In genomic region chr5:172162348-172162747, GRCh38 we compare ENCODE assay signal across 15 cellular contexts. TPM values are rescaled to one million over a fixed set of nuclear protein-coding genes. Genes with fewer than 3 reads are reported as not detected.
A peak's percentile ranks its signal among the peaks of the same experiment; 100 is the strongest.
DNase-seq lines count a peak whose midpoint lies in the region; ATAC-seq, FAIRE-seq and TF ChIP-seq lines count a peak whose summit lies in the region.
"Had no signal": no experiment of that assay in that cellular context is flagged by ENCODE, and none has a peak within 500 bp of the region (broad histone marks: within the 10 kb centered on the region; RNA-seq: fewer than 3 reads in every experiment).

No MANE protein-coding gene starts in this region.

- H3K9me3 ChIP-seq in K562 (replicated peaks; ENCODE audit: control insufficient read depth, insufficient read depth, low read depth, low read length) = no peaks in the 10 kb centered on the region
- H3K9me3 ChIP-seq: MG63 had no signal

- no peak for TF ChIP-seq POLR2A in K562 (conservative IDR thresholded peaks at IDR 0.05)

- H3K4me1 ChIP-seq in K562 (replicated peaks in 1 of 2; ENCODE audit: control insufficient read depth in 2 of 2, insufficient read depth in 2 of 2, low read length in 2 of 2) = peaks cover 0 to 7% of the 10 kb centered on the region in 2 experiments; a peak in 2 of 5 replicates

- no peak for FAIRE-seq in K562 (lab: Jason Lieb, UNC)
- FAIRE-seq: A204.1 had no signal

- H3K9ac ChIP-seq in K562 (ENCODE audit: insufficient read depth in 1 of 2, low read depth in 2 of 2, low read length in 2 of 2) = no peak overlapping the region; a peak in 1 of 4 replicates

- H3K4me2 ChIP-seq in K562 (ENCODE audit: insufficient read depth, low read length) = no peak overlapping the region

- H3K4me1 Mint-ChIP-seq in naive thymus-derived CD8-positive, alpha-beta T cell = peaks cover 37 to 86% (median 82%) of the 10 kb centered on the region in 4 donors

- H3K36me3 ChIP-seq in K562 (ENCODE audit: control insufficient read depth, insufficient read depth, low read length) = no peaks in the 10 kb centered on the region
- H3K36me3 ChIP-seq: MG63 had no signal

- no peak overlapping the region for H3K27ac ChIP-seq in K562 (ENCODE audit: extremely low read depth, low read depth, low read length)

- no peak overlapping the region for H2AFZ ChIP-seq in K562 (ENCODE audit: low read depth, low read length)

- in situ Hi-C loops in K562 (cut with MboI) = no loop called here

- peak overlapping the region in 7 of 10 donors; percentile 5 to 65 (median 47) for H3K4me3 Mint-ChIP-seq in naive thymus-derived CD8-positive, alpha-beta T cell

- no peaks in the 10 kb centered on the region for H3K9me3 Mint-ChIP-seq in naive thymus-derived CD8-positive, alpha-beta T cell

- peaks cover 0 to 57% (median 4%) of the 10 kb centered on the region in 3 donors for H3K36me3 Mint-ChIP-seq in naive thymus-derived CD8-positive, alpha-beta T cell

- H3K27me3 Mint-ChIP-seq in naive thymus-derived CD8-positive, alpha-beta T cell = no peaks in the 10 kb centered on the region

- intact Hi-C loops in K562 (cut with micrococcal nuclease) = no loop called here

- POLR2A ChIA-PET in K562 (lab: Yijun Ruan, JAX) = interaction anchor here (0.6 to 1.1 kb wide), 4 partner anchors 13 to 566 kb away, joined by 3 to 4 read pairs (median 4); no protein-coding TSS in a partner anchor
- POLR2A ChIA-PET in naive thymus-derived CD8-positive, alpha-beta T cell (lab: Charles Lee) = interaction anchor here (0.7 to 9.7 kb wide), 3 partner anchors 12 to 159 kb away, joined by 3 to 93 read pairs (median 17); partner anchors contain the start of gene STK10

- 0 out of 6 replicates have a peak, but pooled peaks of 1 of the 3 experiments have one; percentile 14 for TF ChIP-seq CTCF in K562 (IDR thresholded peaks at IDR 0.05 in 2 of 3, conservative IDR thresholded peaks at IDR 0.05 in 1 of 3; ENCODE audit: insufficient read depth in 2 of 3, low read depth in 1 of 3, low read length in 3 of 3)

- peaks cover 4% of the 10 kb centered on the region for H3K9me1 ChIP-seq in K562 (ENCODE audit: control insufficient read depth, insufficient read depth, low read length)

- no peaks in the 10 kb centered on the region for H3K79me2 ChIP-seq in K562 (ENCODE audit: control insufficient read depth, insufficient read depth, low read length)

- no peaks in the 10 kb centered on the region for H4K20me1 ChIP-seq in K562 (replicated peaks; ENCODE audit: control insufficient read depth, insufficient read depth, low read length)

- no peak overlapping the region for H3K4me3 ChIP-seq in K562
- H3K4me3 ChIP-seq: MG63 had no signal

- peak; percentile 12 to 23; a peak in 1 of 4 replicates for TF ChIP-seq RAD21 in K562 (CRISPR knock-in tag; conservative IDR thresholded peaks at IDR 0.05 in 1 of 2, IDR thresholded peaks at IDR 0.05 in 1 of 2)

- peak; percentile 43; the same call in 2 of the 3 replicates for ATAC-seq in K562
- no peak for ATAC-seq in naive thymus-derived CD8-positive, alpha-beta T cell

- 50% methylated on average over 1 of the region's 1 CpG for WGBS in K562 (ENCODE audit: insufficient coverage, low coverage, missing lambda C conversion rate)

- no TSS peak for BruUV-seq in K562 (replicated peaks; lab: Mats Ljungman, UMichigan)

- H3K27ac Mint-ChIP-seq in naive thymus-derived CD8-positive, alpha-beta T cell = peak overlapping the region in 9 of 10 donors; percentile 38 to 92 (median 83)

- DNase-seq in SIG-M5 treated with dmso at 0.1 percent for 504 hours (lab: John Stamatoyannopoulos, UW; ENCODE audit: unreplicated experiment) (peak; percentile 13), SIG-M5 (lab: John Stamatoyannopoulos, UW) (no peak), HT-29 (ENCODE audit: low spot score) (peak; percentile 30), K562 (ENCODE audit: extremely low read depth in 1 of 4, low spot score in 3 of 4) (no peak), NCI-H1694 (lab: John Stamatoyannopoulos, UW) (no peak), MV-4-11 (lab: John Stamatoyannopoulos, UW) (no peak), ureter (ENCODE audit: low spot score) (no peak)
- no peak for DNase-seq in naive thymus-derived CD8-positive, alpha-beta T cell
- DNase-seq: H7; MG63; NCI-H526; stimulated activated naive CD4-positive, alpha-beta T cell had no signal

- no peaks in the 10 kb centered on the region; a peak in 1 of 5 replicates for H3K27me3 ChIP-seq in K562 (ENCODE audit: control insufficient read depth in 2 of 2, insufficient read depth in 2 of 2, low read length in 2 of 2)
- H3K27me3 ChIP-seq: MG63 had no signal

- no peak for TF ChIP-seq EP300 in K562 (IDR thresholded peaks at IDR 0.05; ENCODE audit: low read length)

- CTCF ChIA-PET in K562 (lab: Yijun Ruan, JAX; ENCODE audit: low intra/inter-chr PET ratio) = no interaction called here

TF ChIP-seq in K562, 482 proteins besides CTCF, POLR2A, EP300 and RAD21:
- TF ChIP-seq ZNF124 (CRISPR knock-in tag; IDR thresholded peaks at IDR 0.05) = no peak
- no peak for TF ChIP-seq POLR2H (tag; IDR thresholded peaks at IDR 0.05; ENCODE audit: low read depth)
- TF ChIP-seq RCOR1 (IDR thresholded peaks at IDR 0.05; ENCODE audit: borderline replicate concordance in 1 of 2, low read depth in 2 of 2, low read length in 2 of 2) = 0 out of 4 replicates have a peak, but pooled peaks of 1 of the 2 experiments have one; percentile 38
- TF ChIP-seq TCF7 (IDR thresholded peaks at IDR 0.05; ENCODE audit: borderline replicate concordance) = no peak

RNA-seq across cellular contexts. Expression of gene STK10, which starts 25.7 kb away (rescaled TPM):
- 19.0 and 19.9 TPM in 2 replicates for total RNA-seq in HT-29 (2014; rRNA removed; shearing (Covaris generic))
- 22.0 and 33.0 TPM in 2 replicates for total RNA-seq in K562 (2011; cell fraction: chromatin; rRNA removed; ENCODE audit: low replicate concordance)
- total RNA-seq in K562 (2011; cell fraction: nucleolus; rRNA removed) = 15.5 and 16.7 TPM in 2 replicates
- total RNA-seq in K562 (2011; cell fraction: nucleoplasm; rRNA removed) = 14.1 and 17.8 TPM in 2 replicates
- total RNA-seq in K562 (2014; rRNA removed) (3.9 and 4.0 TPM in 2 replicates), K562 (2014; rRNA removed; fragmentation: Illumina TruSeq; extraction: Trizol) (1.8 and 2.4 TPM in 2 replicates), K562 (2015; rRNA removed; fragmentation: Illumina TruSeq; extraction: Trizol) (2.8 and 3.1 TPM in 2 replicates), K562 (2021) (6.7 and 7.5 TPM in 2 replicates), ureter (41.9 TPM)
- polyA plus RNA-seq in K562 (2011; rRNA removed) (1.5 and 2.3 TPM in 2 replicates), K562 (2014; fragmentation: Illumina TruSeq; extraction: Trizol) (3.3 TPM in 2 replicates), K562 (2014; fragmentation: Nextera tagmentation; extraction: Ambion mirVana) (under 1 TPM; 0.30 to 0.55 TPM), K562 (2014; rRNA removed) (1.9 and 3.2 TPM in 2 replicates)
- polyA plus RNA-seq in K562 (2011; cell fraction: cytosol; rRNA removed) = 1.4 and 2.8 TPM in 2 replicates
- 4.0 and 8.4 TPM in 2 replicates for polyA plus RNA-seq in K562 (2011; cell fraction: nucleus; rRNA removed)
- polyA plus RNA-seq in K562 (2012) = 2.9 and 3.3 TPM in 2 replicates
- 2.3 and 3.0 TPM in 2 replicates for polyA minus RNA-seq in K562 (2011; rRNA and poly(A)+ RNA removed)
- 1.1 and 7.0 TPM in 2 replicates for polyA minus RNA-seq in K562 (2011; cell fraction: cytosol; rRNA and poly(A)+ RNA removed)
- polyA minus RNA-seq in K562 (2011; cell fraction: nucleus; rRNA and poly(A)+ RNA removed) = 4.6 and 8.6 TPM in 2 replicates
- total RNA-seq in naive thymus-derived CD8-positive, alpha-beta T cell = 100 to 1,000 TPM; 351 to 360 TPM
- 100 to 1,000 TPM in 1 of 3 donors, 10 to 100 TPM in 2; 44.6 to 128 (median 62.1) TPM for polyA plus RNA-seq in naive thymus-derived CD8-positive, alpha-beta T cell

RNA-seq across cellular contexts. Expression of gene EFCAB9, which starts 31.6 kb away (rescaled TPM):
- not detected in 2 replicates for total RNA-seq in HT-29 (2014; rRNA removed; shearing (Covaris generic))
- not detected in 2 replicates for total RNA-seq in K562 (2011; cell fraction: chromatin; rRNA removed; ENCODE audit: low replicate concordance)
- not detected in 2 replicates for total RNA-seq in K562 (2011; cell fraction: nucleolus; rRNA removed)
- total RNA-seq in K562 (2011; cell fraction: nucleoplasm; rRNA removed) = not detected in 2 replicates
- total RNA-seq in K562 (2014; rRNA removed) (not detected in 2 replicates), K562 (2014; rRNA removed; fragmentation: Illumina TruSeq; extraction: Trizol) (not detected in 2 replicates), K562 (2015; rRNA removed; fragmentation: Illumina TruSeq; extraction: Trizol) (not detected in 2 replicates), K562 (2021) (not detected in 2 replicates), ureter (not detected)
- polyA plus RNA-seq in K562 (2011; rRNA removed) (not detected in 2 replicates), K562 (2014; fragmentation: Illumina TruSeq; extraction: Trizol) (not detected in 2 replicates), K562 (2014; fragmentation: Nextera tagmentation; extraction: Ambion mirVana) (not detected), K562 (2014; rRNA removed) (not detected in 2 replicates)
- not detected in 2 replicates for polyA plus RNA-seq in K562 (2011; cell fraction: cytosol; rRNA removed)
- polyA plus RNA-seq in K562 (2011; cell fraction: nucleus; rRNA removed) = not detected in 2 replicates
- polyA plus RNA-seq in K562 (2012) = not detected in 2 replicates
- polyA minus RNA-seq in K562 (2011; rRNA and poly(A)+ RNA removed) = not detected in 2 replicates
- not detected in 2 replicates for polyA minus RNA-seq in K562 (2011; cell fraction: cytosol; rRNA and poly(A)+ RNA removed)
- polyA minus RNA-seq in K562 (2011; cell fraction: nucleus; rRNA and poly(A)+ RNA removed) = not detected in 2 replicates
- not detected for total RNA-seq in naive thymus-derived CD8-positive, alpha-beta T cell
- polyA plus RNA-seq in naive thymus-derived CD8-positive, alpha-beta T cell = not detected
- total RNA-seq: dermis microvascular lymphatic vessel endothelial cell, H7, myocyte had no signal

Comparison
In these comparisons a context has a peak if more than half of its experiments do, and no peak if none do; other contexts are left out.
1. DNase-seq: peak in SIG-M5 treated with dmso at 0.1 percent for 504 hours (single experiment) and HT-29 (single experiment); none in SIG-M5 (single experiment), K562 (0 of 4), naive thymus-derived CD8-positive, alpha-beta T cell (0 of 10), NCI-H1694 (single experiment), MV-4-11 (single experiment) and ureter (single experiment).